In genomic region chr5:178569485-178569884, GRCh38 we compare ENCODE assay signal across 28 cellular contexts.
"Had no signal": no experiment of that assay in that cellular context is flagged by ENCODE, and none has a peak within 500 bp of the region (broad histone marks: within the 10 kb centered on the region; RNA-seq: fewer than 3 reads in every experiment).

No MANE protein-coding gene starts in this region.

- H3K36me3 ChIP-seq: ascending aorta, esophagus muscularis mucosa, left ventricle myocardium inferior, neural progenitor cell, transverse colon had no signal

- H3K27me3 ChIP-seq: ascending aorta, transverse colon had no signal

- DNase-seq: activated CD4-positive, alpha-beta memory T cell treated with anti-CD3 and anti-CD28 coated beads, Interleukin-2, amount 10 ng/mL, durations not matched to agents 7 days and 5 days; activated CD4-positive, alpha-beta T cell treated with anti-CD3 and anti-CD28 coated beads for 1 hour; activated CD4-positive, alpha-beta T cell treated with anti-CD3 and anti-CD28 coated beads, Interleukin-2, amount 10 ng/mL, durations not matched to agents 7 days and 5 days; activated CD8-positive, alpha-beta memory T cell treated with anti-CD3 and anti-CD28 coated beads, Interleukin-2, amount 50 U/mL, for 48 hours; activated gamma-delta T cell; activated naive CD4-positive, alpha-beta T cell treated with anti-CD3 and anti-CD28 coated beads, Interleukin-2, amount 10 ng/mL, durations not matched to agents 7 days and 5 days; activated naive CD8-positive, alpha-beta T cell treated with anti-CD3 and anti-CD28 coated beads, Interleukin-2, amount 10 ng/mL, durations not matched to agents 7 days and 5 days; activated T-cell treated with anti-CD3 and anti-CD28 coated beads, Interleukin-2, amount 50 U/mL, for 24 hours; central memory CD4-positive, alpha-beta T cell; dermis blood vessel endothelial cell; effector CD4-positive, alpha-beta T cell; foreskin melanocyte; left ventricle myocardium inferior; mesendoderm; natural killer cell; occipital lobe; psoas muscle; stimulated activated CD4-positive, alpha-beta T cell treated with anti-CD3 and anti-CD28 coated beads, Interleukin-2, amount 100 ng/mL, for 24 hours; stimulated activated naive CD4-positive, alpha-beta T cell treated with Interleukin-2 at 50 U/mL for 16 hours; T1000; transverse colon had no signal

- FAIRE-seq: islet of Langerhans had no signal

- ATAC-seq: natural killer cell, psoas muscle, WTC11 had no signal

- H3K4me3 ChIP-seq: ascending aorta, esophagus muscularis mucosa, left ventricle myocardium inferior, lung, neural progenitor cell, psoas muscle, smooth muscle cell, transverse colon had no signal
